8 cellular contexts compared by ENCODE assay signal in genomic region chr10:97334370-97335175, GRCh38. TPM values are rescaled to one million over a fixed set of nuclear protein-coding genes. Genes with fewer than 3 reads are reported as not detected.
DNase-seq lines count a peak whose midpoint lies in the region; ATAC-seq and TF ChIP-seq lines count a peak whose summit lies in the region.

Gene FRAT2 (minus strand): TSS chr10:97334729. CDS start chr10:97334572, 157 bp downstream.

- peak within 1 kb of the TSS; percentile 86 for H3K4me3 ChIP-seq in coronary artery

- peak within 1 kb of the TSS; percentile 83 for H3K4me3 Mint-ChIP-seq in activated CD4-positive, alpha-beta T cell treated with anti-CD3 and anti-CD28 coated beads, Interleukin-2, amount 10 ng/mL, durations not matched to agents 7 days and 5 days

- H3K9me3 Mint-ChIP-seq in activated CD4-positive, alpha-beta T cell treated with anti-CD3 and anti-CD28 coated beads, Interleukin-2, amount 10 ng/mL, durations not matched to agents 7 days and 5 days, result no peaks in the 10 kb centered on the region

- H3K27ac Mint-ChIP-seq in activated CD4-positive, alpha-beta T cell treated with anti-CD3 and anti-CD28 coated beads, Interleukin-2, amount 10 ng/mL, durations not matched to agents 7 days and 5 days, result peak within 1 kb of the TSS; percentile 91

- DNase-seq in AML-193 (lab: John Stamatoyannopoulos, UW) (peak; percentile 67 to 71), NCI-H510A (lab: John Stamatoyannopoulos, UW) (peak; percentile 75), coronary artery (ENCODE audit: low spot score) (peak; percentile 93), left lobe of liver (ENCODE audit: low spot score) (peak; percentile 96)
- DNase-seq in activated CD4-positive, alpha-beta T cell treated with anti-CD3 and anti-CD28 coated beads, Interleukin-2, amount 10 ng/mL, durations not matched to agents 7 days and 5 days, result peak; percentile 87
- peak; percentile 85 for DNase-seq in stimulated activated CD4-positive, alpha-beta T cell treated with anti-CD3 and anti-CD28 coated beads, Interleukin-1b, Interleukin-23, amount 100 ng/mL, for 48 hours

- peaks cover 21% of the 10 kb centered on the region for H3K27me3 Mint-ChIP-seq in activated CD4-positive, alpha-beta T cell treated with anti-CD3 and anti-CD28 coated beads, Interleukin-2, amount 10 ng/mL, durations not matched to agents 7 days and 5 days

- POLR2A ChIA-PET in activated CD4-positive, alpha-beta T cell treated with anti-CD3 and anti-CD28 coated beads, Interleukin-2, amount 10 ng/mL, durations not matched to agents 7 days and 5 days (lab: Charles Lee), result no interaction called here

- peak within 1 kb of the TSS; percentile 89 to 91 for H3K27ac ChIP-seq in coronary artery

- CTCF ChIA-PET in activated CD4-positive, alpha-beta T cell treated with anti-CD3 and anti-CD28 coated beads, Interleukin-2, amount 10 ng/mL, durations not matched to agents 7 days and 5 days (lab: Charles Lee), result interaction anchor here (0.7 to 1.3 kb wide), 2 partner anchors 15 to 18 kb away, joined by 3 read pairs; partner anchors contain the start of gene FRAT1

- no peak for TF ChIP-seq CTCF in coronary artery (IDR thresholded peaks at IDR 0.05)

- peaks cover 24% of the 10 kb centered on the region for H3K36me3 Mint-ChIP-seq in activated CD4-positive, alpha-beta T cell treated with anti-CD3 and anti-CD28 coated beads, Interleukin-2, amount 10 ng/mL, durations not matched to agents 7 days and 5 days (ENCODE audit: low read depth)

- ATAC-seq in GM19025 (IDR thresholded peaks at IDR 0.05; ENCODE audit: low read depth, unreplicated experiment) (peak; percentile 85), HG03196 (IDR thresholded peaks at IDR 0.05; ENCODE audit: unreplicated experiment) (peak; percentile 80), left lobe of liver (peak; percentile 85)

- peaks cover 33% of the 10 kb centered on the region for H3K4me1 Mint-ChIP-seq in activated CD4-positive, alpha-beta T cell treated with anti-CD3 and anti-CD28 coated beads, Interleukin-2, amount 10 ng/mL, durations not matched to agents 7 days and 5 days

RNA-seq across cellular contexts. Expression of gene FRAT2, which starts in this region (rescaled TPM):
- total RNA-seq in activated CD4-positive, alpha-beta T cell treated with anti-CD3 and anti-CD28 coated beads, Interleukin-2, amount 10 ng/mL, durations not matched to agents 7 days and 5 days, result 10 to 100 TPM in 1 of 2 experiments, 1 to 10 TPM in 1; 9.0 to 10.7 TPM
- total RNA-seq in left lobe of liver, result 10.3 TPM

Comparison
In these comparisons a context has a peak if more than half of its experiments do, and no peak if none do; other contexts are left out.
1. Peak in every context shown above with its lines: DNase-seq, ATAC-seq, H3K4me3 ChIP-seq and H3K27ac ChIP-seq.